Comparison of ENCODE assay signal across 9 cellular contexts in genomic region chr9:23123048-23123632, GRCh38.
A peak's percentile ranks its signal among the peaks of the same experiment; 100 is the strongest.
DNase-seq lines count a peak whose midpoint lies in the region; ATAC-seq and TF ChIP-seq lines count a peak whose summit lies in the region.
"Had no signal": no experiment of that assay in that cellular context is flagged by ENCODE, and none has a peak within 500 bp of the region (broad histone marks: within the 10 kb centered on the region; RNA-seq: fewer than 3 reads in every experiment).

No MANE protein-coding gene starts in this region.

- H3K4me3 Mint-ChIP-seq in GM23338, result no peak overlapping the region
- no peak overlapping the region for H3K4me3 Mint-ChIP-seq in activated naive CD8-positive, alpha-beta T cell treated with anti-CD3 and anti-CD28 coated beads for 36 hours
- H3K4me3 Mint-ChIP-seq: activated naive CD8-positive, alpha-beta T cell had no signal

- DNase-seq in AG04450 (ENCODE audit: low read depth, low spot score), result no peak
- peak; percentile 72 for DNase-seq in GM23338 (ENCODE audit: low spot score)
- DNase-seq in RPMI7951 (ENCODE audit: low read depth), result peak; percentile 16
- peak in 1 of 2 donors; percentile 12 for DNase-seq in foreskin keratinocyte
- DNase-seq in skeletal muscle cell (ENCODE audit: low read depth), result peak; percentile 20
- DNase-seq in AG08395 (ENCODE audit: low spot score), result no peak
- no peak for DNase-seq in activated naive CD8-positive, alpha-beta T cell treated with anti-CD3 and anti-CD28 coated beads for 36 hours

- POLR2A ChIA-PET in AG04450 (lab: Yijun Ruan, JAX), result no interaction called here

- H3K9me3 Mint-ChIP-seq in GM23338, result no peaks in the 10 kb centered on the region
- peaks cover 3% of the 10 kb centered on the region for H3K9me3 Mint-ChIP-seq in activated naive CD8-positive, alpha-beta T cell treated with anti-CD3 and anti-CD28 coated beads for 36 hours

- no peaks in the 10 kb centered on the region for H3K36me3 Mint-ChIP-seq in GM23338 (ENCODE audit: low read depth)
- no peaks in the 10 kb centered on the region for H3K36me3 Mint-ChIP-seq in activated naive CD8-positive, alpha-beta T cell treated with anti-CD3 and anti-CD28 coated beads for 36 hours
- H3K36me3 Mint-ChIP-seq: activated naive CD8-positive, alpha-beta T cell had no signal

- H3K9me3 ChIP-seq in AG04450 (ENCODE audit: control insufficient read depth, insufficient read depth, low read length), result no peaks in the 10 kb centered on the region

- TF ChIP-seq CTCF in AG04450 (IDR thresholded peaks at IDR 0.05; ENCODE audit: low read depth, low read length) (peak; percentile 72), GM23338 (conservative IDR thresholded peaks at IDR 0.05; ENCODE audit: low read depth in 2 of 2) (peak; percentile 77 to 95), foreskin keratinocyte (conservative IDR thresholded peaks at IDR 0.05) (peak; percentile 56)

- H2AFZ ChIP-seq in GM23338, result no peak overlapping the region

- no peaks in the 10 kb centered on the region for H3K4me1 ChIP-seq in GM23338 (ENCODE audit: insufficient read depth)
- H3K4me1 ChIP-seq in foreskin keratinocyte, result no peaks in the 10 kb centered on the region

- H3K4me1 Mint-ChIP-seq in GM23338, result no peaks in the 10 kb centered on the region
- no peaks in the 10 kb centered on the region for H3K4me1 Mint-ChIP-seq in activated naive CD8-positive, alpha-beta T cell treated with anti-CD3 and anti-CD28 coated beads for 36 hours

- H3K27me3 Mint-ChIP-seq in GM23338 (ENCODE audit: insufficient read depth, low read depth, poor library complexity), result no peaks in the 10 kb centered on the region
- H3K27me3 Mint-ChIP-seq in activated naive CD8-positive, alpha-beta T cell treated with anti-CD3 and anti-CD28 coated beads for 36 hours, result no peaks in the 10 kb centered on the region
- H3K27me3 Mint-ChIP-seq: activated naive CD8-positive, alpha-beta T cell had no signal

- H3K36me3 ChIP-seq in GM23338 (ENCODE audit: insufficient read depth), result no peaks in the 10 kb centered on the region

- H3K27ac Mint-ChIP-seq in GM23338, result no peak overlapping the region
- no peak overlapping the region for H3K27ac Mint-ChIP-seq in activated naive CD8-positive, alpha-beta T cell treated with anti-CD3 and anti-CD28 coated beads for 36 hours
- H3K27ac Mint-ChIP-seq: activated naive CD8-positive, alpha-beta T cell had no signal

- H3K27me3 ChIP-seq in AG04450 (ENCODE audit: control insufficient read depth, insufficient read depth, low read length), result no peaks in the 10 kb centered on the region
- no peaks in the 10 kb centered on the region for H3K27me3 ChIP-seq in GM23338 (ENCODE audit: insufficient read depth)
- H3K27me3 ChIP-seq in foreskin keratinocyte, result no peaks in the 10 kb centered on the region

- no peaks in the 10 kb centered on the region for H3K79me2 ChIP-seq in GM23338 (replicated peaks; ENCODE audit: insufficient read depth)

- CTCF ChIA-PET in AG04450 (lab: Charles Lee), result interaction anchor here (0.7 to 1.5 kb wide), 6 partner anchors 9 to 595 kb away, joined by 3 to 5 read pairs (median 4); no protein-coding TSS in a partner anchor

- H3K4me2 ChIP-seq in GM23338, result no peak overlapping the region

- ATAC-seq in GM23338, result peak; percentile 53; the same call in 2 of the 3 replicates
- ATAC-seq in foreskin keratinocyte, result no peak
- ATAC-seq in GM21515 (IDR thresholded peaks at IDR 0.05; ENCODE audit: unreplicated experiment), result no peak

- H3F3A ChIP-seq in GM23338 (replicated peaks; ENCODE audit: low read depth), result no peaks in the 10 kb centered on the region

- H3K4me3 ChIP-seq in AG04450 (ENCODE audit: low read depth, low read length) (no peak overlapping the region), GM23338 (no peak overlapping the region), skeletal muscle cell (ENCODE audit: low read depth, low read length) (no peak overlapping the region)

- H3K27ac ChIP-seq in AG04450 (ENCODE audit: low read depth, low read length), result no peak overlapping the region
- no peak overlapping the region for H3K27ac ChIP-seq in GM23338 (ENCODE audit: low read depth)
- no peak overlapping the region for H3K27ac ChIP-seq in foreskin keratinocyte

- H3K9me2 ChIP-seq in GM23338 (ENCODE audit: insufficient read depth), result no peaks in the 10 kb centered on the region

- no peaks in the 10 kb centered on the region for H4K20me1 ChIP-seq in GM23338 (replicated peaks; ENCODE audit: insufficient read depth)

TF ChIP-seq in GM23338, 12 proteins besides CTCF, POLR2A, EP300 and RAD21 (continues in another document):
- TF ChIP-seq POLR2AphosphoS5 (IDR thresholded peaks at IDR 0.05; ENCODE audit: low read depth) (no peak), CREB1 (CRISPR knock-in tag; IDR thresholded peaks at IDR 0.05; ENCODE audit: low read depth) (no peak), STAT1 (IDR thresholded peaks at IDR 0.05; ENCODE audit: unreplicated experiment) (no peak), REST (IDR thresholded peaks at IDR 0.05; ENCODE audit: unreplicated experiment) (no peak), EZH2phosphoT487 (IDR thresholded peaks at IDR 0.05; ENCODE audit: unreplicated experiment) (no peak)

Comparison
In these comparisons a context has a peak if more than half of its experiments do, and no peak if none do; other contexts are left out.
1. DNase-seq: peak in GM23338 (single experiment), RPMI7951 (single experiment) and skeletal muscle cell (single experiment); none in AG04450 (single experiment), AG08395 (single experiment) and activated naive CD8-positive, alpha-beta T cell treated with anti-CD3 and anti-CD28 coated beads for 36 hours (single experiment).
2. Peak in every context shown above with its lines, with median percentiles within 50 percentile points of each other: CTCF ChIP-seq.